ENCODE assay signal across 21 cellular contexts in genomic region chr2:136156411-136156810, GRCh38. TPM values are rescaled to one million over a fixed set of nuclear protein-coding genes. Genes with fewer than 3 reads are reported as not detected.
DNase-seq lines count a peak whose midpoint lies in the region; ATAC-seq, FAIRE-seq and TF ChIP-seq lines count a peak whose summit lies in the region.
"Had no signal": no experiment of that assay in that cellular context is flagged by ENCODE, and none has a peak within 500 bp of the region (broad histone marks: within the 10 kb centered on the region; RNA-seq: fewer than 3 reads in every experiment).

No MANE protein-coding gene starts in this region.

- H3K4me1 Mint-ChIP-seq in MCF 10A (ENCODE audit: insufficient read depth, unreplicated experiment), result no peaks in the 10 kb centered on the region

- POLR2A ChIA-PET in GM12878 (lab: Charles Lee), result interaction anchor here (1.4 to 1.5 kb wide), 2 partner anchors 12 to 19 kb away, joined by 7 read pairs; no protein-coding TSS in a partner anchor
- POLR2A ChIA-PET in MCF 10A (lab: Yijun Ruan, JAX), result interaction anchor here (0.8 kb wide), 1 partner anchor 757 kb away, joined by 3 read pairs; no protein-coding TSS in a partner anchor

- H3K36me3 ChIP-seq in Loucy (ENCODE audit: insufficient read depth, low read length) (no peaks in the 10 kb centered on the region), GM12878 (ENCODE audit: control insufficient read depth in 2 of 2, insufficient read depth in 2 of 2, low read length in 1 of 2) (no peaks in the 10 kb centered on the region)

- H3K9me3 ChIP-seq in Loucy (ENCODE audit: insufficient read depth, low read depth, low read length), result no peaks in the 10 kb centered on the region
- H3K9me3 ChIP-seq in GM12878 (replicated peaks; ENCODE audit: control insufficient read depth, insufficient read depth, low read length), result no peaks in the 10 kb centered on the region

- DNase-seq in NCI-H524 (lab: John Stamatoyannopoulos, UW), result peak; percentile 78 to 92
- DNase-seq in GM12878 (ENCODE audit: low read depth, low spot score), result no peak
- no peak for DNase-seq in DMS153 (lab: John Stamatoyannopoulos, UW)
- no peak for DNase-seq in MCF 10A (ENCODE audit: unreplicated experiment)
- DNase-seq in retina, result no peak
- DNase-seq: CD4-positive, alpha-beta T cell; COR-L47; IMR-90; NCI-H1417; NCI-H187 treated with DMSO at 0.1 percent for 48 hours; NCI-H2107; NCI-H2227 treated with DMSO at 0.1 percent for 48 hours; NCI-H510A; PC-3; Right ventricle myocardium superior had no signal

- no peaks in the 10 kb centered on the region for H3K9me2 ChIP-seq in Loucy (replicated peaks; ENCODE audit: low read depth, low read length)

- intact Hi-C loops in GM12878 (cut with micrococcal nuclease; ENCODE audit: unreplicated experiment), result no loop called here
- intact Hi-C loops in MCF 10A (cut with micrococcal nuclease), result no loop called here

- H3K27me3 ChIP-seq in Loucy (ENCODE audit: insufficient read depth, low read length, poor library complexity, severe bottlenecking) (no peaks in the 10 kb centered on the region), GM12878 (replicated peaks in 1 of 2; ENCODE audit: control insufficient read depth in 2 of 2, insufficient read depth in 2 of 2, low read length in 1 of 2) (peaks cover 0 to 2% of the 10 kb centered on the region in 2 experiments; a peak in 3 of 4 replicates)

- RAD21 ChIA-PET in GM12878 (lab: Charles Lee; ENCODE audit: unreplicated experiment), result interaction anchor here (0.8 to 1.5 kb wide), 7 partner anchors 16 to 243 kb away, joined by 3 to 6 read pairs (median 3); no protein-coding TSS in a partner anchor

- H3F3A ChIP-seq in Loucy (ENCODE audit: low read depth), result no peaks in the 10 kb centered on the region

- TF ChIP-seq CTCF in Loucy (conservative IDR thresholded peaks at IDR 0.05; ENCODE audit: low read length), result no peak
- TF ChIP-seq CTCF in GM12878 (IDR thresholded peaks at IDR 0.05 in 2 of 3, conservative IDR thresholded peaks at IDR 0.05 in 1 of 3; ENCODE audit: control insufficient read depth in 2 of 3, extremely low read depth in 1 of 3, insufficient read depth in 1 of 3, low read depth in 3 of 3, low read length in 3 of 3), result no peak
- TF ChIP-seq CTCF in MCF 10A (IDR thresholded peaks at IDR 0.05; ENCODE audit: unreplicated experiment), result no peak

- CTCF ChIA-PET in GM12878 (lab: Yijun Ruan, JAX), result interaction anchor here (0.6 to 3.6 kb wide), 2 partner anchors 12 to 616 kb away, joined by 3 to 12 read pairs; no protein-coding TSS in a partner anchor
- CTCF ChIA-PET in MCF 10A (lab: Yijun Ruan, JAX), result interaction anchor here (1.0 kb wide), 1 partner anchor 206 kb away, joined by 4 read pairs; no protein-coding TSS in a partner anchor

- H3K4me2 ChIP-seq in Loucy (ENCODE audit: low read depth, low read length, poor library complexity, severe bottlenecking), result no peak overlapping the region
- no peak overlapping the region for H3K4me2 ChIP-seq in GM12878 (ENCODE audit: control insufficient read depth, insufficient read depth)
- H3K4me2 ChIP-seq: KMS-11 had no signal

- H3K4me1 ChIP-seq in Loucy (ENCODE audit: insufficient read depth, low read length, poor library complexity, severe bottlenecking) (peaks cover 13% of the 10 kb centered on the region), GM12878 (ENCODE audit: control insufficient read depth, insufficient read depth, low read length) (no peaks in the 10 kb centered on the region)

- 10% methylated on average over 1 of the region's 1 CpG for WGBS in GM12878 (ENCODE audit: insufficient coverage, insufficient replicate concordance, low lambda C conversion rate, missing lambda C conversion rate)

- no peak for FAIRE-seq in GM12878 (lab: Jason Lieb, UNC)
- FAIRE-seq: GM18507 had no signal

- H3K4me3 ChIP-seq in Loucy (ENCODE audit: low read length, poor library complexity, severe bottlenecking) (no peak overlapping the region), GM12878 (no peak overlapping the region)

- BruUV-seq in GM12878 (replicated peaks; lab: Mats Ljungman, UMichigan), result no TSS peak
- BruUV-seq in MCF 10A (replicated peaks; lab: Mats Ljungman, UMichigan), result no TSS peak

- H3K27ac Mint-ChIP-seq in MCF 10A (ENCODE audit: low read depth, unreplicated experiment), result no peak overlapping the region
- H3K27ac Mint-ChIP-seq: CD4-positive, alpha-beta T cell had no signal

- no peaks in the 10 kb centered on the region for H3K27me3 Mint-ChIP-seq in MCF 10A (ENCODE audit: insufficient read depth, unreplicated experiment)
- H3K27me3 Mint-ChIP-seq: CD4-positive, alpha-beta T cell had no signal

- no peaks in the 10 kb centered on the region for H3K36me3 Mint-ChIP-seq in MCF 10A (ENCODE audit: insufficient read depth, unreplicated experiment)

- TF ChIP-seq EP300 in GM12878 (IDR thresholded peaks at IDR 0.05; ENCODE audit: borderline replicate concordance in 1 of 2, control insufficient read depth in 1 of 2, low read depth in 2 of 2, low read length in 2 of 2), result no peak

- no peak for TF ChIP-seq RAD21 in GM12878 (IDR thresholded peaks at IDR 0.05; ENCODE audit: insufficient read depth, low read depth, low read length)

- H3K27ac ChIP-seq in GM12878 (ENCODE audit: control insufficient read depth, insufficient read depth), result no peak overlapping the region
- H3K27ac ChIP-seq: KMS-11 had no signal

- H3K9me3 Mint-ChIP-seq in MCF 10A (ENCODE audit: unreplicated experiment), result no peaks in the 10 kb centered on the region
- H3K9me3 Mint-ChIP-seq: CD4-positive, alpha-beta T cell had no signal

- SMC1A ChIA-PET in GM12878 (lab: Charles Lee; ENCODE audit: uncharacterized antibody, unreplicated experiment), result interaction anchor here (1.0 to 4.1 kb wide), 9 partner anchors 13 to 176 kb away, joined by 3 to 35 read pairs (median 5); no protein-coding TSS in a partner anchor

- peak; percentile 71 for ATAC-seq in GM12878
- ATAC-seq in HG02981 (IDR thresholded peaks at IDR 0.05; ENCODE audit: unreplicated experiment), result no peak
- ATAC-seq: PC-3 had no signal

- H2AFZ ChIP-seq in Loucy (ENCODE audit: low read length) (peak overlapping the region; percentile 14; the same call in 1 of the 2 replicates), GM12878 (ENCODE audit: control insufficient read depth, low read depth, low read length) (no peak overlapping the region)

- TF ChIP-seq POLR2A in GM12878 (IDR thresholded peaks at IDR 0.05; ENCODE audit: low read depth, low read length), result no peak

- in situ Hi-C loops in GM12878 (cut with MboI), result no loop called here

- no peak overlapping the region for H3K9ac ChIP-seq in Loucy (ENCODE audit: low read depth, low read length, poor library complexity, severe bottlenecking)
- no peak overlapping the region for H3K9ac ChIP-seq in GM12878 (ENCODE audit: control insufficient read depth, insufficient read depth, low read length)
- H3K9ac ChIP-seq: KMS-11 had no signal

- no peaks in the 10 kb centered on the region for H3K79me2 ChIP-seq in Loucy (ENCODE audit: insufficient read depth, low read length)
- H3K79me2 ChIP-seq in GM12878 (ENCODE audit: control insufficient read depth, insufficient read depth, low read length), result no peaks in the 10 kb centered on the region

- H3K4me3 Mint-ChIP-seq in MCF 10A (ENCODE audit: unreplicated experiment), result no peak overlapping the region
- H3K4me3 Mint-ChIP-seq: CD4-positive, alpha-beta T cell had no signal

- H4K20me1 ChIP-seq in Loucy (ENCODE audit: insufficient read depth, low read length, poor library complexity, severe bottlenecking) (no peaks in the 10 kb centered on the region), GM12878 (ENCODE audit: control insufficient read depth, insufficient read depth) (no peaks in the 10 kb centered on the region)

TF ChIP-seq in GM12878, 131 proteins besides CTCF, POLR2A, EP300 and RAD21 (continues in another document):
- TF ChIP-seq EED (IDR thresholded peaks at IDR 0.05; ENCODE audit: low read depth), result no peak
- no peak for TF ChIP-seq BCL3 (IDR thresholded peaks at IDR 0.05; ENCODE audit: borderline replicate concordance, insufficient read depth, low read depth, low read length, poor library complexity, severe bottlenecking)
- no peak for TF ChIP-seq SRF (IDR thresholded peaks at IDR 0.05; ENCODE audit: low read depth in 2 of 2, low read length in 2 of 2)
- TF ChIP-seq BCL11A (IDR thresholded peaks at IDR 0.05; ENCODE audit: low read depth, low read length), result no peak
- no peak for TF ChIP-seq KDM1A (IDR thresholded peaks at IDR 0.05; ENCODE audit: borderline replicate concordance)
- TF ChIP-seq FOS (IDR thresholded peaks at IDR 0.05; ENCODE audit: borderline replicate concordance, extremely low read depth, insufficient read length), result no peak

RNA-seq across cellular contexts. Expression of gene CXCR4, which starts 38.5 kb away (rescaled TPM):
- 345 and 356 TPM in 2 replicates for total RNA-seq in GM12878 (2013; cell fraction: nucleolus; rRNA removed)
- total RNA-seq in GM12878 (2014; rRNA removed) (53.3 and 59.5 TPM in 2 replicates), GM12878 (2014; rRNA removed; fragmentation: Illumina TruSeq; extraction: Trizol) (47.2 and 48.7 TPM in 2 replicates), GM12878 (2021) (45.9 and 49.6 TPM in 2 replicates), MCF 10A (2022) (0.54 and 1.1 TPM in 2 replicates)
- polyA plus RNA-seq in GM12878 (2011; ENCODE audit: low read depth), result 11.9 TPM
- polyA plus RNA-seq in GM12878 (2011; rRNA removed) (489 and 749 TPM in 2 replicates), GM12878 (2014; fragmentation: Illumina TruSeq; extraction: Trizol) (69.2 and 78.8 TPM in 2 replicates), GM12878 (2014; fragmentation: Nextera tagmentation; extraction: Ambion mirVana) (10 to 100 TPM; 31.1 to 32.3 TPM), GM12878 (2014; rRNA removed) (56.7 and 65.7 TPM in 2 replicates), GM12878 (2016; fragmentation: Nextera tagmentation; extraction: Ambion mirVana) (10 to 100 TPM; 52.1 to 55.7 TPM)
- 908 and 922 TPM in 2 replicates for polyA plus RNA-seq in GM12878 (2011; cell fraction: cytosol; rRNA removed)
- 473 and 829 TPM in 2 replicates for polyA plus RNA-seq in GM12878 (2011; cell fraction: nucleus; rRNA removed)
- 11.9 and 13.5 TPM in 2 replicates for polyA plus RNA-seq in GM12878 (2012)
- 1,227 and 1,449 TPM in 2 replicates for polyA minus RNA-seq in GM12878 (2011; rRNA and poly(A)+ RNA removed)
- 271 and 274 TPM in 2 replicates for polyA minus RNA-seq in GM12878 (2011; cell fraction: cytosol; rRNA and poly(A)+ RNA removed)
- polyA minus RNA-seq in GM12878 (2011; cell fraction: nucleus; rRNA and poly(A)+ RNA removed), result 348 and 356 TPM in 2 replicates
- total RNA-seq: G401, IMR-90, RPMI7951 had no signal
- polyA plus RNA-seq: IMR-90 had no signal

Comparison
In these comparisons a context has a peak if more than half of its experiments do, and no peak if none do; other contexts are left out.
1. DNase-seq: peak in NCI-H524 (2 of 2); none in GM12878 (single experiment), DMS153 (single experiment), MCF 10A (single experiment) and retina (single experiment).
2. RNA of gene CXCR4, which starts 38.5 kb away (total RNA-seq): 45.9 to 356 TPM in GM12878; 0.54 to 1.1 TPM in MCF 10A; every median in the first group is over 10 times any median in the second.